In genomic region chr12:52250048-52250990, GRCh38 we compare ENCODE assay signal across 16 cellular contexts. TPM values are rescaled to one million over a fixed set of nuclear protein-coding genes. Genes with fewer than 3 reads are reported as not detected.
A peak's percentile ranks its signal among the peaks of the same experiment; 100 is the strongest.
DNase-seq lines count a peak whose midpoint lies in the region; ATAC-seq and TF ChIP-seq lines count a peak whose summit lies in the region.
"Had no signal": no experiment of that assay in that cellular context is flagged by ENCODE, and none has a peak within 500 bp of the region (broad histone marks: within the 10 kb centered on the region; RNA-seq: fewer than 3 reads in every experiment).

No MANE protein-coding gene starts in this region.

- peaks cover 92% of the 10 kb centered on the region for H3K4me1 Mint-ChIP-seq in activated CD8-positive, alpha-beta T cell treated with anti-CD3 and anti-CD28 coated beads, Interleukin-2, amount 10 ng/mL, durations not matched to agents 7 days and 5 days (ENCODE audit: low read depth)
- peaks cover 17% of the 10 kb centered on the region for H3K4me1 Mint-ChIP-seq in activated CD8-positive, alpha-beta T cell treated with anti-CD3 and anti-CD28 coated beads for 36 hours (ENCODE audit: low read depth)

- no peak for TF ChIP-seq CTCF in activated CD8-positive, alpha-beta T cell treated with anti-CD3 and anti-CD28 coated beads for 36 hours (IDR thresholded peaks at IDR 0.05)
- peak; percentile 18 for TF ChIP-seq CTCF in RWPE2 (IDR thresholded peaks at IDR 0.05; ENCODE audit: poor library complexity, severe bottlenecking)
- TF ChIP-seq CTCF in mucosa of descending colon (IDR thresholded peaks at IDR 0.05): no peak

- no peaks in the 10 kb centered on the region for H3K9me3 ChIP-seq in RWPE2 (ENCODE audit: severe bottlenecking)
- no peaks in the 10 kb centered on the region for H3K9me3 ChIP-seq in mucosa of descending colon

- peak overlapping the region; percentile 99 for H3K27ac ChIP-seq in RWPE2 (ENCODE audit: poor library complexity, severe bottlenecking)

- H3K36me3 ChIP-seq in RWPE2 (ENCODE audit: low read depth): peaks cover 27% of the 10 kb centered on the region
- no peaks in the 10 kb centered on the region for H3K36me3 ChIP-seq in mucosa of descending colon (ENCODE audit: low read depth)

- H3K27me3 Mint-ChIP-seq in activated CD8-positive, alpha-beta T cell treated with anti-CD3 and anti-CD28 coated beads, Interleukin-2, amount 10 ng/mL, durations not matched to agents 7 days and 5 days (ENCODE audit: low read depth): peaks cover 16% of the 10 kb centered on the region
- H3K27me3 Mint-ChIP-seq in activated CD8-positive, alpha-beta T cell treated with anti-CD3 and anti-CD28 coated beads for 36 hours: peaks cover 22% of the 10 kb centered on the region

- CTCF ChIA-PET in activated CD8-positive, alpha-beta T cell treated with anti-CD3 and anti-CD28 coated beads, Interleukin-2, amount 10 ng/mL, durations not matched to agents 7 days and 5 days (lab: Charles Lee): interaction anchor here (0.7 to 2.8 kb wide), 6 partner anchors 10 to 225 kb away, joined by 3 to 20 read pairs (median 10); no protein-coding TSS in a partner anchor
- CTCF ChIA-PET in activated CD8-positive, alpha-beta T cell treated with anti-CD3 and anti-CD28 coated beads for 36 hours (lab: Charles Lee): interaction anchor here (1.3 to 3.1 kb wide), 3 partner anchors 25 to 93 kb away, joined by 4 to 14 read pairs (median 7); no protein-coding TSS in a partner anchor

- POLR2A ChIA-PET in activated CD8-positive, alpha-beta T cell treated with anti-CD3 and anti-CD28 coated beads, Interleukin-2, amount 10 ng/mL, durations not matched to agents 7 days and 5 days (lab: Charles Lee): no interaction called here
- POLR2A ChIA-PET in activated CD8-positive, alpha-beta T cell treated with anti-CD3 and anti-CD28 coated beads for 36 hours (lab: Charles Lee): no interaction called here

- no peaks in the 10 kb centered on the region for H3K27me3 ChIP-seq in RWPE2 (ENCODE audit: insufficient read depth, poor library complexity, severe bottlenecking)

- peak overlapping the region; percentile 77 for H3K27ac Mint-ChIP-seq in activated CD8-positive, alpha-beta T cell treated with anti-CD3 and anti-CD28 coated beads, Interleukin-2, amount 10 ng/mL, durations not matched to agents 7 days and 5 days
- H3K27ac Mint-ChIP-seq in activated CD8-positive, alpha-beta T cell treated with anti-CD3 and anti-CD28 coated beads for 36 hours: no peak overlapping the region

- H3K9me3 Mint-ChIP-seq in activated CD8-positive, alpha-beta T cell treated with anti-CD3 and anti-CD28 coated beads, Interleukin-2, amount 10 ng/mL, durations not matched to agents 7 days and 5 days (ENCODE audit: insufficient read depth): no peaks in the 10 kb centered on the region
- no peaks in the 10 kb centered on the region for H3K9me3 Mint-ChIP-seq in activated CD8-positive, alpha-beta T cell treated with anti-CD3 and anti-CD28 coated beads for 36 hours

- H3K4me3 ChIP-seq in RWPE2 (ENCODE audit: severe bottlenecking) (no peak overlapping the region), mucosa of descending colon (no peak overlapping the region)

- DNase-seq in activated CD8-positive, alpha-beta T cell treated with anti-CD3 and anti-CD28 coated beads, Interleukin-2, amount 10 ng/mL, durations not matched to agents 7 days and 5 days: no peak
- no peak for DNase-seq in activated CD8-positive, alpha-beta T cell treated with anti-CD3 and anti-CD28 coated beads for 36 hours
- DNase-seq in RWPE2 (ENCODE audit: low spot score) (peak; percentile 73), left ventricle myocardium superior (no peak), retina (peak; percentile 58), NCI-H69 (lab: John Stamatoyannopoulos, UW) (no peak), mucosa of descending colon (no peak)
- DNase-seq: ACHN; NCI-H1048; NCI-H345; stimulated activated CD4-positive, alpha-beta T cell treated with anti-CD3 and anti-CD28 coated beads, Interleukin-15, amount 100 ng/mL, for 24 hours had no signal

- intact Hi-C loops in activated CD8-positive, alpha-beta T cell treated with anti-CD3 and anti-CD28 coated beads for 36 hours (cut with micrococcal nuclease): no loop called here
- intact Hi-C loops in left ventricle myocardium superior (cut with micrococcal nuclease) (no loop called here), mucosa of descending colon (cut with DNase I, micrococcal nuclease) (no loop called here)

- H3K36me3 Mint-ChIP-seq in activated CD8-positive, alpha-beta T cell treated with anti-CD3 and anti-CD28 coated beads, Interleukin-2, amount 10 ng/mL, durations not matched to agents 7 days and 5 days (ENCODE audit: low read depth): peaks cover 25% of the 10 kb centered on the region
- no peaks in the 10 kb centered on the region for H3K36me3 Mint-ChIP-seq in activated CD8-positive, alpha-beta T cell treated with anti-CD3 and anti-CD28 coated beads for 36 hours (ENCODE audit: low read depth)

- no peak for ATAC-seq in activated CD8-positive, alpha-beta T cell treated with anti-CD3 and anti-CD28 coated beads, Interleukin-2, amount 10 ng/mL, durations not matched to agents 7 days and 5 days
- no peak for ATAC-seq in activated CD8-positive, alpha-beta T cell treated with anti-CD3 and anti-CD28 coated beads for 36 hours
- ATAC-seq in RWPE2 (ENCODE audit: low read depth) (peak; percentile 0), left ventricle myocardium superior (peak; percentile 42), HG03432 (IDR thresholded peaks at IDR 0.05; ENCODE audit: unreplicated experiment) (no peak), mucosa of descending colon (no peak)

- no peak overlapping the region for H3K4me3 Mint-ChIP-seq in activated CD8-positive, alpha-beta T cell treated with anti-CD3 and anti-CD28 coated beads, Interleukin-2, amount 10 ng/mL, durations not matched to agents 7 days and 5 days
- H3K4me3 Mint-ChIP-seq in activated CD8-positive, alpha-beta T cell treated with anti-CD3 and anti-CD28 coated beads for 36 hours: no peak overlapping the region

- no peaks in the 10 kb centered on the region for H3K4me1 ChIP-seq in RWPE2 (ENCODE audit: insufficient read depth, poor library complexity, severe bottlenecking)
- H3K4me1 ChIP-seq in mucosa of descending colon (ENCODE audit: low read depth): no peaks in the 10 kb centered on the region

RNA-seq across cellular contexts. Expression of gene KRT7, which starts 17.3 kb away (rescaled TPM):
- total RNA-seq in activated CD8-positive, alpha-beta T cell treated with anti-CD3 and anti-CD28 coated beads, Interleukin-2, amount 10 ng/mL, durations not matched to agents 7 days and 5 days: 10 to 100 TPM; 14.4 to 14.7 TPM
- 1 to 10 TPM; 2.1 to 3.1 TPM for total RNA-seq in activated CD8-positive, alpha-beta T cell treated with anti-CD3 and anti-CD28 coated beads for 36 hours
- 0.69 TPM for total RNA-seq in left ventricle myocardium superior
- total RNA-seq in mucosa of descending colon: 1 to 10 TPM; 1.0 to 6.4 (median 1.7) TPM

RNA-seq across cellular contexts. Expression of gene KRT86, which starts 24.1 kb away (rescaled TPM):
- 1 to 10 TPM; 1.1 TPM for total RNA-seq in activated CD8-positive, alpha-beta T cell treated with anti-CD3 and anti-CD28 coated beads, Interleukin-2, amount 10 ng/mL, durations not matched to agents 7 days and 5 days
- not detected for total RNA-seq in activated CD8-positive, alpha-beta T cell treated with anti-CD3 and anti-CD28 coated beads for 36 hours
- total RNA-seq in left ventricle myocardium superior: not detected
- under 1 TPM in 2 of 3 donors, not detected in 1; 0.35 to 0.58 TPM for total RNA-seq in mucosa of descending colon
- total RNA-seq: activated CD8-positive, alpha-beta memory T cell treated with anti-CD3 and anti-CD28 coated beads for 36 hours; urinary bladder had no signal

RNA-seq across cellular contexts. Expression of gene KRT81, which starts 41.0 kb away (rescaled TPM):
- under 1 TPM; 0.29 to 0.42 TPM for total RNA-seq in activated CD8-positive, alpha-beta T cell treated with anti-CD3 and anti-CD28 coated beads, Interleukin-2, amount 10 ng/mL, durations not matched to agents 7 days and 5 days
- total RNA-seq in activated CD8-positive, alpha-beta T cell treated with anti-CD3 and anti-CD28 coated beads for 36 hours: not detected
- total RNA-seq in left ventricle myocardium superior (not detected), mucosa of descending colon (not detected)
- total RNA-seq: activated CD8-positive, alpha-beta memory T cell treated with anti-CD3 and anti-CD28 coated beads for 36 hours; fibroblast of villous mesenchyme; urinary bladder had no signal

RNA-seq across cellular contexts. Expression of gene KRT80, which starts 58.5 kb away (rescaled TPM):
- total RNA-seq in activated CD8-positive, alpha-beta T cell treated with anti-CD3 and anti-CD28 coated beads, Interleukin-2, amount 10 ng/mL, durations not matched to agents 7 days and 5 days: not detected
- not detected for total RNA-seq in activated CD8-positive, alpha-beta T cell treated with anti-CD3 and anti-CD28 coated beads for 36 hours
- total RNA-seq in left ventricle myocardium superior: not detected
- under 1 TPM in 1 of 3 donors, not detected in 2; 0.06 TPM for total RNA-seq in mucosa of descending colon
- total RNA-seq: activated CD8-positive, alpha-beta memory T cell treated with anti-CD3 and anti-CD28 coated beads for 36 hours; T-helper 2 cell treated with Interferon-gamma antibody and Interleukin-4, amounts not matched to agents 100 ng/mL and 5 ng/mL, for 36 hours had no signal

Comparison
In these comparisons a context has a peak if more than half of its experiments do, and no peak if none do; other contexts are left out.
1. ATAC-seq: peak in RWPE2 (single experiment) and left ventricle myocardium superior (single experiment); none in activated CD8-positive, alpha-beta T cell treated with anti-CD3 and anti-CD28 coated beads, Interleukin-2, amount 10 ng/mL, durations not matched to agents 7 days and 5 days (single experiment), activated CD8-positive, alpha-beta T cell treated with anti-CD3 and anti-CD28 coated beads for 36 hours (single experiment), HG03432 (single experiment) and mucosa of descending colon (single experiment).
2. DNase-seq: peak in RWPE2 (single experiment) and retina (single experiment); none in activated CD8-positive, alpha-beta T cell treated with anti-CD3 and anti-CD28 coated beads, Interleukin-2, amount 10 ng/mL, durations not matched to agents 7 days and 5 days (single experiment), activated CD8-positive, alpha-beta T cell treated with anti-CD3 and anti-CD28 coated beads for 36 hours (single experiment), left ventricle myocardium superior (single experiment), NCI-H69 (single experiment) and mucosa of descending colon (0 of 3).